ENCODE assay signal across 1 cellular context in the genomic region with DNA sequence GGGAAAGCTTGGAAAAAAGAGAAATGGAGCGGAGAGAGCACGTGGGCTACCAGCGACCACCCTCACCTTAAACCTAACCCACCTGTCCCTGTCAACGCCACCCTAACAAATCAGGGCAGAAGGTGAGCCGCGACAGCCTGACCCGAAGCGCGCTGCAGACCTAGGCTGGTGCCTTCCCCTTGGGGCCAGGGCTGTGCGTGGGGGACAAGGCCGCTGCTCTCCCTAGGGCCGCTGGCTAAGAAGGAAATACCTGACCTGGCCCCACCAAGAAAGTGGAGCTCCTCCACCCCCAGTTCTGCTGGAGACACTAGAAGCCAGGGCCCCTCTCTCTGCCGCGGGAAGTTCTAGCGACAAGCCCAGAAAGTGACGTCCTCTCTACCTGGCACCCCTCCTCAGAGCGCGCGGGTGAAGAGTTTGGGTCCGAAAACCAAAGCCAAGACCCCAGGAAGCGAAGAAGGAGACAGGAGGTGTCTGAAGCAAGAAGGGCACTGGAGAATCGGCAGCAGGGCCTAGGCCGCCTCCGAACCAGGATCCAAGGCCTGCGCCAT.
TF ChIP-seq lines count a peak whose summit lies in the region.

No MANE protein-coding gene starts in this region.

TF ChIP-seq in IMR-90, 13 proteins besides CTCF, POLR2A, EP300 and RAD21:
- TF ChIP-seq CEBPB (IDR thresholded peaks at IDR 0.05; ENCODE audit: low read depth, low read length) (no peak), NFE2L2 (IDR thresholded peaks at IDR 0.05; ENCODE audit: low read depth, low read length) (no peak), CHD1 (IDR thresholded peaks at IDR 0.05; ENCODE audit: low read depth, low read length) (no peak), FOS (IDR thresholded peaks at IDR 0.05; ENCODE audit: low read depth, low read length) (no peak), MXI1 (IDR thresholded peaks at IDR 0.05; ENCODE audit: borderline replicate concordance, low read depth, low read length) (no peak), MAZ (IDR thresholded peaks at IDR 0.05; ENCODE audit: borderline replicate concordance, low read depth, low read length) (no peak), BHLHE40 (IDR thresholded peaks at IDR 0.05; ENCODE audit: low read depth, low read length) (no peak), RFX5 (IDR thresholded peaks at IDR 0.05; ENCODE audit: low read depth, low read length) (no peak), RCOR1 (IDR thresholded peaks at IDR 0.05; ENCODE audit: insufficient replicate concordance, low read length) (no peak), SMC3 (IDR thresholded peaks at IDR 0.05; ENCODE audit: low read depth, low read length) (no peak), MAFK (IDR thresholded peaks at IDR 0.05; ENCODE audit: low read depth, low read length) (no peak)
- TF ChIP-seq, protein P1, sequence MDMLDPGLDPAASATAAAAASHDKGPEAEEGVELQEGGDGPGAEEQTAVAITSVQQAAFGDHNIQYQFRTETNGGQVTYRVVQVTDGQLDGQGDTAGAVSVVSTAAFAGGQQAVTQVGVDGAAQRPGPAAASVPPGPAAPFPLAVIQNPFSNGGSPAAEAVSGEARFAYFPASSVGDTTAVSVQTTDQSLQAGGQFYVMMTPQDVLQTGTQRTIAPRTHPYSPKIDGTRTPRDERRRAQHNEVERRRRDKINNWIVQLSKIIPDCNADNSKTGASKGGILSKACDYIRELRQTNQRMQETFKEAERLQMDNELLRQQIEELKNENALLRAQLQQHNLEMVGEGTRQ (IDR thresholded peaks at IDR 0.05; ENCODE audit: low read depth, low read length) = no peak
- TF ChIP-seq, protein P2, sequence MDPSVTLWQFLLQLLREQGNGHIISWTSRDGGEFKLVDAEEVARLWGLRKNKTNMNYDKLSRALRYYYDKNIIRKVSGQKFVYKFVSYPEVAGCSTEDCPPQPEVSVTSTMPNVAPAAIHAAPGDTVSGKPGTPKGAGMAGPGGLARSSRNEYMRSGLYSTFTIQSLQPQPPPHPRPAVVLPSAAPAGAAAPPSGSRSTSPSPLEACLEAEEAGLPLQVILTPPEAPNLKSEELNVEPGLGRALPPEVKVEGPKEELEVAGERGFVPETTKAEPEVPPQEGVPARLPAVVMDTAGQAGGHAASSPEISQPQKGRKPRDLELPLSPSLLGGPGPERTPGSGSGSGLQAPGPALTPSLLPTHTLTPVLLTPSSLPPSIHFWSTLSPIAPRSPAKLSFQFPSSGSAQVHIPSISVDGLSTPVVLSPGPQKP (IDR thresholded peaks at IDR 0.05; ENCODE audit: borderline replicate concordance, low read depth, low read length) = no peak
